ENCODE assay signal across 13 cellular contexts in the genomic region with DNA sequence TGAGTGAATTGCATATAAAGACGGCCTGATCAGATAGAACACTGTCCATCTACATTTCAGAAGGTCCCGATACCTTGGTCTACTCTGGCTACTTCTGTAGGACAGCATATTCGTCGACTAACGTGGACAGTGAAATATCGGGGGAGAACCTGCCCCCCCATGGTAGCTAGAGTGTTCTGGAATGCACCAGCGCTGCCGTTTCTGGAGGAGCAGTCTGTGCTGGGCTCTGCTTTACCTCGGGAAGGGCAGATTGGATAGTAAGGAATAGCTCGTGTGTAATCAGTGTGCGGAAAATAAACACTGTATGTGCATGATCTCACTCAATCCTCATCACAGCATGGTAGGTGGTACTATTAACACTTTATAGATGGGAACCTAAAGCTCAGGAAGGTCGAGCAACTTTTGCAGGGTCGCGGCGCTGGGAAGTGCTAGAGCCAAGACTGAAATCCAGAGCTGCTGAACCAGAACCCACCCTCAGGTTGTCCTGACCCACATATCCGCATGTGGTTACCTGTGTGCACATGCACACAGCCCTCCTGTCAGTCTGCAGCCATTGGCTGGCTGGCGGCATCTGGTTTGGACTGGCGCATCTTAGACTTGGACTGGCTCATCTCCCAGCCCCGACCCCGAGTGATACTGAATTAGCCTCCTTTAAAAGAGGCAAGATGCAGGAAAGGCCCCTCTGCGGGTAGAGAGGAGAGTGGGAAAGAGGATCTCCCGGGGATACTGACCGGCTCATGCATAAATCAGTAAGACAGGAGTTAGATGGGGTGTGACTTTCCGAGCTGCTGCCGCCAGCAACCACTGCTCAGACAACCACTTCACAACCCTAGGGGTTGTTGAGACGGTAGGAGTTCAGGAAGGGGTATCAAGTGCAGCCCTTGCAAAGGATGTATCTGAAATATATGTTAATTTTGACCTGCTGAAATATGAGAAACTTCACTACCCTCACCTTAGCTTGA.
DNase-seq lines count a peak whose midpoint lies in the region; ATAC-seq and TF ChIP-seq lines count a peak whose summit lies in the region.
"Had no signal": no experiment of that assay in that cellular context is flagged by ENCODE, and none has a peak within 500 bp of the region (broad histone marks: within the 10 kb centered on the region; RNA-seq: fewer than 3 reads in every experiment).

No MANE protein-coding gene starts in this region.

- H3K9me3 ChIP-seq in mammary epithelial cell (replicated peaks; ENCODE audit: insufficient read depth, low read length), result no peaks in the 10 kb centered on the region
- no peaks in the 10 kb centered on the region for H3K9me3 ChIP-seq in muscle layer of colon (ENCODE audit: low read length)

- in situ Hi-C loops in mammary epithelial cell (cut with MboI; ENCODE audit: low sequenced_read_pairs in 2 of 2), result no loop called here

- CTCF ChIA-PET in mammary epithelial cell (lab: Charles Lee; ENCODE audit: low non-redundant PET) (no interaction called here), MCF 10A (lab: Yijun Ruan, JAX) (interaction anchor here (0.6 to 1.2 kb wide), 5 partner anchors 9 to 170 kb away, joined by 3 to 6 read pairs (median 3); no protein-coding TSS in a partner anchor)

- 95% methylated on average over 23 of the region's 26 CpGs for WGBS in mammary epithelial cell (ENCODE audit: low coverage, missing lambda C conversion rate)

- no peak for ATAC-seq in sciatic nerve

- H3K4me3 Mint-ChIP-seq in MCF 10A (ENCODE audit: unreplicated experiment), result no peak overlapping the region
- peak overlapping the region; percentile 76 for H3K4me3 Mint-ChIP-seq in activated naive CD8-positive, alpha-beta T cell treated with anti-CD3 and anti-CD28 coated beads for 36 hours
- peak overlapping the region; percentile 18 for H3K4me3 Mint-ChIP-seq in type B pancreatic cell

- H3K4me2 ChIP-seq in mammary epithelial cell (ENCODE audit: insufficient read depth, low read depth, low read length), result peak overlapping the region; percentile 24

- peaks cover 7% of the 10 kb centered on the region for H3K9me3 Mint-ChIP-seq in MCF 10A (ENCODE audit: unreplicated experiment)
- H3K9me3 Mint-ChIP-seq in activated naive CD8-positive, alpha-beta T cell treated with anti-CD3 and anti-CD28 coated beads for 36 hours, result peaks cover 8% of the 10 kb centered on the region
- H3K9me3 Mint-ChIP-seq in type B pancreatic cell, result no peaks in the 10 kb centered on the region
- H3K9me3 Mint-ChIP-seq: naive B cell had no signal

- intact Hi-C loops in mammary epithelial cell (cut with micrococcal nuclease) (no loop called here), MCF 10A (cut with micrococcal nuclease) (no loop called here), sciatic nerve (cut with DNase I) (no loop called here)

- TF ChIP-seq CTCF in mammary epithelial cell (conservative IDR thresholded peaks at IDR 0.05 in 1 of 2, IDR thresholded peaks at IDR 0.05 in 1 of 2; ENCODE audit: extremely low read depth in 1 of 2, insufficient read depth in 1 of 2, low read depth in 1 of 2, low read length in 2 of 2), result no peak
- TF ChIP-seq CTCF in MCF 10A (IDR thresholded peaks at IDR 0.05; ENCODE audit: unreplicated experiment), result no peak
- TF ChIP-seq CTCF in type B pancreatic cell (conservative IDR thresholded peaks at IDR 0.05), result no peak

- H2AFZ ChIP-seq in mammary epithelial cell (ENCODE audit: low read depth, low read length), result no peak overlapping the region

- peaks cover 51% of the 10 kb centered on the region for H3K4me1 Mint-ChIP-seq in MCF 10A (ENCODE audit: insufficient read depth, unreplicated experiment)
- H3K4me1 Mint-ChIP-seq in activated naive CD8-positive, alpha-beta T cell treated with anti-CD3 and anti-CD28 coated beads for 36 hours, result peaks cover 97% of the 10 kb centered on the region
- peaks cover 25% of the 10 kb centered on the region for H3K4me1 Mint-ChIP-seq in type B pancreatic cell (ENCODE audit: unreplicated experiment)

- H3K36me3 Mint-ChIP-seq in MCF 10A (ENCODE audit: insufficient read depth, unreplicated experiment), result no peaks in the 10 kb centered on the region
- peaks cover 91% of the 10 kb centered on the region for H3K36me3 Mint-ChIP-seq in activated naive CD8-positive, alpha-beta T cell treated with anti-CD3 and anti-CD28 coated beads for 36 hours
- peaks cover 15% of the 10 kb centered on the region for H3K36me3 Mint-ChIP-seq in type B pancreatic cell

- H3K4me3 ChIP-seq in mammary epithelial cell (replicated peaks in 1 of 3; ENCODE audit: insufficient read depth in 1 of 3, low read depth in 2 of 3, low read length in 3 of 3), result no peak overlapping the region
- H3K4me3 ChIP-seq in muscle layer of colon (ENCODE audit: low read depth in 1 of 2, low read length in 2 of 2), result no peak overlapping the region

- H3K79me2 ChIP-seq in mammary epithelial cell (ENCODE audit: insufficient read depth, low read length), result no peaks in the 10 kb centered on the region

- peaks cover 38% of the 10 kb centered on the region for H3K4me1 ChIP-seq in mammary epithelial cell (ENCODE audit: insufficient read depth, low read length)
- H3K4me1 ChIP-seq in muscle layer of colon (ENCODE audit: insufficient read depth, low read length), result peaks cover 24% of the 10 kb centered on the region

- H3K27me3 ChIP-seq in mammary epithelial cell (ENCODE audit: insufficient read depth, low read length), result no peaks in the 10 kb centered on the region
- H3K27me3 ChIP-seq in muscle layer of colon (ENCODE audit: control insufficient read depth in 1 of 2, insufficient read depth in 2 of 2, low read length in 2 of 2), result no peaks in the 10 kb centered on the region

- H3K27me3 Mint-ChIP-seq in MCF 10A (ENCODE audit: insufficient read depth, unreplicated experiment), result no peaks in the 10 kb centered on the region
- no peaks in the 10 kb centered on the region for H3K27me3 Mint-ChIP-seq in activated naive CD8-positive, alpha-beta T cell treated with anti-CD3 and anti-CD28 coated beads for 36 hours
- H3K27me3 Mint-ChIP-seq in type B pancreatic cell, result no peaks in the 10 kb centered on the region
- H3K27me3 Mint-ChIP-seq: naive B cell had no signal

- dilution Hi-C loops in mammary epithelial cell (cut with HindIII; ENCODE audit: low sequenced_read_pairs), result no loop called here

- no peak for DNase-seq in mammary epithelial cell
- DNase-seq in MCF 10A (ENCODE audit: unreplicated experiment), result no peak
- no peak for DNase-seq in activated naive CD8-positive, alpha-beta T cell treated with anti-CD3 and anti-CD28 coated beads for 36 hours
- no peak for DNase-seq in type B pancreatic cell (ENCODE audit: extremely low spot score, unreplicated experiment)
- no peak for DNase-seq in sciatic nerve (ENCODE audit: low spot score)
- no peak for DNase-seq in NCI-H1694 treated with DMSO at 0.1 percent for 48 hours (lab: John Stamatoyannopoulos, UW)
- DNase-seq in HuH-7 (ENCODE audit: low spot score), result no peak
- DNase-seq: activated effector memory CD4-positive, alpha-beta T cell treated with Interleukin-2 at 50 U/mL for 16 hours; hippocampal formation; naive B cell; NCI-H1105; stimulated activated CD4-positive, alpha-beta T cell treated with anti-CD3 and anti-CD28 coated beads, Interleukin-4, amount 100 ng/mL, for 1 hour had no signal

- no peak overlapping the region for H3K9ac ChIP-seq in mammary epithelial cell (ENCODE audit: insufficient read depth, low read length)
- H3K9ac ChIP-seq in muscle layer of colon (ENCODE audit: low read length), result no peak overlapping the region

- POLR2A ChIA-PET in MCF 10A (lab: Yijun Ruan, JAX), result interaction anchor here (1.2 to 2.8 kb wide), 9 partner anchors 14 to 160 kb away, joined by 3 to 19 read pairs (median 8); a partner anchor contains a TSS

- no peaks in the 10 kb centered on the region for H3K36me3 ChIP-seq in mammary epithelial cell (ENCODE audit: insufficient read depth, low read length)
- peaks cover 31% of the 10 kb centered on the region for H3K36me3 ChIP-seq in muscle layer of colon (ENCODE audit: insufficient read depth, low read length)

- H3K27ac Mint-ChIP-seq in MCF 10A (ENCODE audit: low read depth, unreplicated experiment) (no peak overlapping the region), type B pancreatic cell (peak overlapping the region; percentile 50)
- peak overlapping the region; percentile 100 for H3K27ac Mint-ChIP-seq in activated naive CD8-positive, alpha-beta T cell treated with anti-CD3 and anti-CD28 coated beads for 36 hours

- no peaks in the 10 kb centered on the region for H4K20me1 ChIP-seq in mammary epithelial cell (ENCODE audit: insufficient read depth, low read length)

- H3K27ac ChIP-seq in mammary epithelial cell (ENCODE audit: insufficient read depth, low read depth, low read length) (no peak overlapping the region), muscle layer of colon (ENCODE audit: low read depth, low read length) (peak overlapping the region; percentile 22)

- BruUV-seq in mammary epithelial cell (replicated peaks; lab: Mats Ljungman, UMichigan), result no TSS peak
- no TSS peak for BruUV-seq in MCF 10A (replicated peaks; lab: Mats Ljungman, UMichigan)
